In the genomic region with DNA sequence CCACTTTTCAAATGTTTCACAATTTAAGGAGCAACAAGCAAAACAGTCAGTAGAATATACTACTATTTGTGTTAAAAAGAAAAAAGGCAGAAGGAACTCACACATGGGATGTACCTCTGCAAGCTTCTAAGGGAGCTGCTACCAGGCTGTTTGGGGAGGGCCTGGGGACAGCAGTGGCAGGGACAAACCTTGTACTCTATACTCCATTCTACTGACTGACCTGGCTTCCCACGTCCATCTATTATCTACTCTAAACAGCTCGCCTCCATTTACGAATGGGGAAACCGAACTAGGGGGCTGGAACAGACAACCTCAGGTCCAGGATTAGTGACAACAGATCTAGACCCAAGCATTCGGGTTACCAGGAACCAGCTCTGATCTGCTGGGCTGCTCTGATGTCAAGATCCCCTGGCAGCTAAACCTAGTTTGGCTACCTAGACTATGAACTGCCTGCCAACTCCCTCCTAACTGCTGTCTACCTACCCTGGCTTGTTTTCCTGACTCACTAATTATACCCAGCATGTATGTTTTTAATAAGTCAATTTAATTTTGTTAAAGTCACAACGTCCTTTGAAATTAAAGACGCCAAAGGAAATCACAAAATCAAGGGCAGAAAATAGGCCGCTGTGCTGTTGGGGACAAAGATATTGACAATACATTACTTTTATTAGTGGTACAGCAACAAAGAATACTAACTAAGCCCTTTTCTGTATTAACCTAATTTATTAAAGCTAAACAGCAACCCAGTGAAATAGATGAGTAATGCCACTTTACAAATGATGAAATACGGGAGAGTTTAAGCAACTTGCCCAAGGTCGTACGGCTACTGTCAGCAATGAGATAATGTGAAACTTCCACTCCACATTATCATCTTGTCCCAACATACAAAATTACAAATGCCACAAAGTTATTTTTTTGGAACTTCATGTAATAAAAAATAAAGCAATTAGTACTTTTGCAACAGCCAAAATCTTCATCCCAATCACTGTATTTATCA, we compare ENCODE assay signal across 14 cellular contexts. TPM values are rescaled to one million over a fixed set of nuclear protein-coding genes. Genes with fewer than 3 reads are reported as not detected.
A peak's percentile ranks its signal among the peaks of the same experiment; 100 is the strongest.
DNase-seq lines count a peak whose midpoint lies in the region; ATAC-seq and TF ChIP-seq lines count a peak whose summit lies in the region.
"Had no signal": no experiment of that assay in that cellular context is flagged by ENCODE, and none has a peak within 500 bp of the region (broad histone marks: within the 10 kb centered on the region; RNA-seq: fewer than 3 reads in every experiment).

No MANE protein-coding gene starts in this region.

- intact Hi-C loops in Right ventricle myocardium superior (cut with DNase I) (no loop called here), left cardiac atrium (cut with DNase I) (no loop called here), lower lobe of right lung (cut with DNase I) (no loop called here)

- H3K4me1 ChIP-seq in lower lobe of right lung, result peaks cover 85% of the 10 kb centered on the region

- ATAC-seq in Right ventricle myocardium superior (ENCODE audit: poor library complexity) (peak; percentile 42), left cardiac atrium (no peak), lower lobe of right lung (no peak), HG02759 (IDR thresholded peaks at IDR 0.05; ENCODE audit: unreplicated experiment) (no peak)
- ATAC-seq: naive thymus-derived CD4-positive, alpha-beta T cell had no signal

- H3K27ac ChIP-seq in epithelial cell of prostate (peak overlapping the region; percentile 77), lower lobe of right lung (no peak overlapping the region)
- H3K27ac ChIP-seq: HL-60 had no signal

- no peaks in the 10 kb centered on the region for H3K36me3 ChIP-seq in lower lobe of right lung

- H3K27me3 ChIP-seq in lower lobe of right lung (ENCODE audit: low read depth), result no peaks in the 10 kb centered on the region

- H3K4me3 ChIP-seq in lower lobe of right lung, result peak overlapping the region; percentile 7

- DNase-seq in Right ventricle myocardium superior, result no peak
- DNase-seq in left cardiac atrium, result no peak
- no peak for DNase-seq in epithelial cell of prostate (ENCODE audit: low read depth, low spot score)
- no peak for DNase-seq in lower lobe of right lung
- no peak for DNase-seq in NCI-H1092 (lab: John Stamatoyannopoulos, UW)
- DNase-seq in DMS 273 (lab: John Stamatoyannopoulos, UW; ENCODE audit: unreplicated experiment), result no peak
- DNase-seq in effector CD8-positive, alpha-beta T cell (lab: John Stamatoyannopoulos, UW), result no peak
- DNase-seq: activated gamma-delta T cell; DMS79 treated with DMSO at 0.1 percent for 48 hours; naive thymus-derived CD4-positive, alpha-beta T cell; OCI-M1; small intestine had no signal

- no peak for TF ChIP-seq CTCF in lower lobe of right lung (IDR thresholded peaks at IDR 0.05)

- no peaks in the 10 kb centered on the region for H3K9me3 ChIP-seq in lower lobe of right lung

RNA-seq across cellular contexts. Expression of a gene that starts 5.3 kb away (rescaled TPM):
- total RNA-seq in Right ventricle myocardium superior (1,816 TPM), left cardiac atrium (1,000 to 10,000 TPM; 1,413 to 1,441 TPM), lower lobe of right lung (2,019 TPM)
